Comparison of ENCODE assay signal across 8 cellular contexts in the genomic region with DNA sequence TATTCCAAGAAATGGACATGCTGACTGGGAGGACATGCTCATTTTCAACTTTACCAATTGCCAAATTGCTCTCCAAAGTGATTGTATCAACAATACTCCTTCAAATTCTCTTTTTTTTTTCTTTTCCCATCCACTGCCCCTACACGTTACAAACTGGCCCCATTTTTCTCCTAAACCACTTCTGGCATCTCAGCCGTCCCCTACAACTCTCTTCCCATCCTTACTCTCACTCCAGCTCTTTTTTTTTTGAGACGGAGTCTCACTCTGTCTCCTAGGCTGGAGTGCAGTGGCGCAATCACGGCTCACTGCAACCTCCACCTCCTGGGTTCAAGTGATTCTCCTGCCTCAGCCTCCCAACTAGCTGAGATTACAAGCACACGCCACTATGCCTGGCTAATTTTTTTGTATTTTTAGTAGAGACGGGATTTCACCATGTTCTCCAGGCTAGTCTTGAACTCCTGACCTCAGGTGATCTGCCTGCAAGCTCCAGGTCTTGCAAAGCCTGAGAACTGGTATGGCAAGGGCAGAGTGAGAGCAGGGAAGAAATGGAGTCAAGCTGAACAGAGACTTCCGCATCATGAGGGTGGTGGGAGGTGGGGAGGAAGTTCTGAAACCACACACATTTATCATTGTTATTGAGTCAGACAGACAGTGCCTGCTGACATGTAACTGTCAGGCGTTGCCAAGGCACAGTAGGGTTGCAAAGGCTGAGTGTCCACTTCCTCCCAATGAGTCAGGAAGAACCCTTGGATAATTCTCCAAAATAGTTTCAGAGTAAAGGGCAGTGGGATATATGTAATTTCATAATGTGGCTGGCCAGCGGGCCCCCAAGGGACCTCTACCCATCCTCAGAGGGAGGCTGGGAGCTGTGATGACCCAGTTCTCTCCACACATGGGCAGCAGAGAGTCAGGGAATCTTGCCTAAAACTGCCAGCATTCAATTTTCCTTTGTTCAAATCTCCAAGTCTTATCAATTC. TPM values are rescaled to one million over a fixed set of nuclear protein-coding genes. Genes with fewer than 3 reads are reported as not detected.
A peak's percentile ranks its signal among the peaks of the same experiment; 100 is the strongest.
DNase-seq lines count a peak whose midpoint lies in the region; ATAC-seq and TF ChIP-seq lines count a peak whose summit lies in the region.

No MANE protein-coding gene starts in this region.

- H3K9me3 ChIP-seq in BE2C (no peaks in the 10 kb centered on the region), GM23248 (ENCODE audit: low read depth) (no peaks in the 10 kb centered on the region), PC-3 (ENCODE audit: low read length) (no peaks in the 10 kb centered on the region)

- DNase-seq in BE2C (peak; percentile 17), GM23248 (peak; percentile 93), PC-3 (peak; percentile 97), activated T-cell treated with anti-CD3 and anti-CD28 coated beads for 4 hours (peak; percentile 57), foreskin fibroblast (peak; percentile 88 to 91), smooth muscle cell of the brain vasculature (ENCODE audit: low read depth, low spot score) (peak; percentile 86), cerebellum (ENCODE audit: low spot score) (no peak)

- H2AFZ ChIP-seq in GM23248 (peak overlapping the region; percentile 12; the same call in 1 of the 2 replicates), PC-3 (ENCODE audit: low read length) (0 out of 2 replicates have a peak overlapping the region, but pooled peaks have one; percentile 2)

- H3K27ac ChIP-seq in GM23248 (peak overlapping the region; percentile 63), PC-3 (ENCODE audit: low read length) (peak overlapping the region; percentile 82)

- H4K20me1 ChIP-seq in GM23248 (ENCODE audit: insufficient read depth) (no peaks in the 10 kb centered on the region), PC-3 (ENCODE audit: low read length) (no peaks in the 10 kb centered on the region)

- H3K4me2 ChIP-seq in GM23248 (ENCODE audit: unreplicated experiment) (peak overlapping the region; percentile 62), PC-3 (ENCODE audit: low read length) (peak overlapping the region; percentile 36)

- H3K9ac ChIP-seq in GM23248, result peak overlapping the region; percentile 19
- H3K9ac ChIP-seq in PC-3 (ENCODE audit: low read length), result peak overlapping the region; percentile 41

- TF ChIP-seq CTCF in BE2C (IDR thresholded peaks at IDR 0.05; ENCODE audit: low read depth, low read length), result peak; percentile 41
- TF ChIP-seq CTCF in PC-3 (conservative IDR thresholded peaks at IDR 0.05; ENCODE audit: low read depth, low read length), result peak; percentile 61
- TF ChIP-seq CTCF in foreskin fibroblast (IDR thresholded peaks at IDR 0.05; ENCODE audit: low read depth, low read length), result peak; percentile 47

- H3K36me3 ChIP-seq in BE2C (no peaks in the 10 kb centered on the region), GM23248 (ENCODE audit: low read depth) (no peaks in the 10 kb centered on the region), PC-3 (ENCODE audit: low read depth, low read length) (no peaks in the 10 kb centered on the region)

- H3K27me3 ChIP-seq in BE2C, result no peaks in the 10 kb centered on the region
- H3K27me3 ChIP-seq in GM23248 (replicated peaks; ENCODE audit: insufficient read depth), result no peaks in the 10 kb centered on the region
- no peaks in the 10 kb centered on the region for H3K27me3 ChIP-seq in PC-3 (ENCODE audit: low read length)

- H3K4me1 ChIP-seq in BE2C (no peaks in the 10 kb centered on the region), GM23248 (ENCODE audit: insufficient read depth) (peaks cover 15% of the 10 kb centered on the region), PC-3 (ENCODE audit: insufficient read depth, low read length) (peaks cover 16% of the 10 kb centered on the region)

- CTCF ChIA-PET in PC-3 (lab: Charles Lee), result interaction anchor here (0.6 kb wide), 1 partner anchor 243 kb away, joined by 4 read pairs; no protein-coding TSS in a partner anchor

- H3F3A ChIP-seq in GM23248 (ENCODE audit: insufficient read depth) (peaks cover 10% of the 10 kb centered on the region), PC-3 (ENCODE audit: low read length, unreplicated experiment) (no peaks in the 10 kb centered on the region)

- H3K9me2 ChIP-seq in GM23248 (ENCODE audit: insufficient read depth) (no peaks in the 10 kb centered on the region), PC-3 (replicated peaks; ENCODE audit: low read length) (no peaks in the 10 kb centered on the region)

- POLR2A ChIA-PET in PC-3 (lab: Charles Lee; ENCODE audit: unreplicated experiment), result no interaction called here

- intact Hi-C loops in PC-3 (cut with micrococcal nuclease), result loop anchor here (1.0 kb wide), 1 partner anchor 22 kb away; no protein-coding TSS in a partner anchor

- ATAC-seq in PC-3 (peak; percentile 97), HG02885 (IDR thresholded peaks at IDR 0.05; ENCODE audit: poor library complexity, unreplicated experiment) (no peak)

- WGBS in GM23248 (ENCODE audit: low coverage in 1 of 2, low lambda C conversion rate in 2 of 2, missing lambda C conversion rate in 2 of 2), 2 experiments, result 50 to 54% methylated on average over 10 of the region's 10 CpGs

- in situ Hi-C loops in GM23248 (cut with MboI), result no loop called here

- H3K79me2 ChIP-seq in GM23248 (ENCODE audit: insufficient read depth), result no peaks in the 10 kb centered on the region
- H3K79me2 ChIP-seq in PC-3 (ENCODE audit: low read length), result no peaks in the 10 kb centered on the region

- BruUV-seq in PC-3 (replicated peaks; lab: Mats Ljungman, UMichigan), result TSS peak; percentile 40

- H3K4me3 ChIP-seq in BE2C (ENCODE audit: low read depth, low read length) (no peak overlapping the region), GM23248 (no peak overlapping the region), PC-3 (ENCODE audit: low read length) (no peak overlapping the region), foreskin fibroblast (ENCODE audit: low read depth in 1 of 2, low read length in 2 of 2) (no peak overlapping the region)

RNA-seq across cellular contexts. Expression of a gene that starts 17.4 kb away (rescaled TPM):
- polyA plus RNA-seq in BE2C (2012; ENCODE audit: insufficient read depth, insufficient read length, low read depth), result not detected
- total RNA-seq in GM23248 (2014; rRNA removed; shearing (Covaris generic)), result not detected in 2 replicates
- not detected in 2 replicates for polyA plus RNA-seq in GM23248 (2016; fragmentation: Nextera tagmentation; extraction: Ambion mirVana)
- total RNA-seq in PC-3 (2014; rRNA removed), result not detected in 2 replicates
- not detected for total RNA-seq in cerebellum

RNA-seq across cellular contexts. Expression of a gene that starts 33.6 kb away (rescaled TPM):
- polyA plus RNA-seq in BE2C (2012; ENCODE audit: insufficient read depth, insufficient read length, low read depth), result 79.7 TPM
- 403 and 420 TPM in 2 replicates for total RNA-seq in GM23248 (2014; rRNA removed; shearing (Covaris generic))
- 159 TPM in 2 replicates for polyA plus RNA-seq in GM23248 (2016; fragmentation: Nextera tagmentation; extraction: Ambion mirVana)
- 212 and 245 TPM in 2 replicates for total RNA-seq in PC-3 (2014; rRNA removed)
- 251 TPM for total RNA-seq in cerebellum

RNA-seq across cellular contexts. Expression of a gene that starts 42.0 kb away (rescaled TPM):
- not detected for polyA plus RNA-seq in BE2C (2012; ENCODE audit: insufficient read depth, insufficient read length, low read depth)
- total RNA-seq in GM23248 (2014; rRNA removed; shearing (Covaris generic)), result not detected in 2 replicates
- not detected in 2 replicates for polyA plus RNA-seq in GM23248 (2016; fragmentation: Nextera tagmentation; extraction: Ambion mirVana)
- total RNA-seq in PC-3 (2014; rRNA removed), result not detected in 2 replicates
- not detected for total RNA-seq in cerebellum
